ENCODE assay signal across 1 cellular context in the genomic region with DNA sequence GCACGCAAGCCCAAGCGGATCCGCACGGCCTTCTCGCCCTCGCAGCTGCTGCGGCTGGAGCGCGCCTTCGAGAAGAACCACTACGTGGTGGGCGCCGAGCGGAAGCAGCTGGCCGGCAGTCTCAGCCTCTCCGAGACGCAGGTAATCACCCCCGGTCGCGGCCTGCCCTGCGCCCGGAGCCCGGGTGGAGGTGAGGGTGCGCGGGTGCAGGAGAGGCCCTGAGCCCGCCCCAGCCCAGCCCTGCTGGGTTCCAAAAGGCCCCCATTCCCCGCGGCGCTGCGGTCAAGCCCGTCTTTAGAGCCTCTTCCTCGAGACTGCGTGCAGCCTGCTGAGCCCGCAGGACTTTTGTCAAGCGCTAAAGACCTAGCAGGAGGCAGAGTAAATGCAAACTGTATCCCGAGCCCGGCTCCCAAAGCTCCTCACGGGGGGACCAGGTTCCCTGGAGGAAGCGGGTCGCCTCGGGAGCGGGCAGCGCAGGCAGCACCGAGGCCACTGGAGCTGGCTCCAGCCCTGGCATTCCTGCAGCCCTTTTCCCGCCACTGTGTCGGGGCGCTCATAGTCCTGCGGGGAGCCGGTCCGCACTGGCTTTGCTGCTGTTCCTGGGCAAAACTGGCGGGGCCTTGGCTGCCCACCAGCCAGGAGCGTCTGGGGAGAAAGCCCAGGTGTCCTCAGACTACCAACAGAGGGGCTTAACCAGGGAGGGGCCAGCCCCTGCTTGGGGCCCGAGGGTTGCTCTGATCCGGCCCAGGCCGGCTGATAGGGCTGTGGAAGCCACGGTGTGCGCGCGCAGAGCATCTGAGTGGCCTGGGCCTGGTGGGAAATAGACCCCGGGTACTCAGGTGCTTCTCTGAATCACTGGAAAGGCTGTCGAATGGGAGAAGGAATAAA.
A peak's percentile ranks its signal among the peaks of the same experiment; 100 is the strongest.
TF ChIP-seq lines count a peak whose summit lies in the region.

No MANE protein-coding gene starts in this region.

TF ChIP-seq in H1, 55 proteins besides CTCF, POLR2A, EP300 and RAD21:
- peak; percentile 56 for TF ChIP-seq KDM4A (IDR thresholded peaks at IDR 0.05; ENCODE audit: low read depth, low read length, severe bottlenecking)
- TF ChIP-seq KDM5A (IDR thresholded peaks at IDR 0.05; ENCODE audit: low read length) = no peak
- TF ChIP-seq HDAC6 (IDR thresholded peaks at IDR 0.05; ENCODE audit: low read depth, low read length) = no peak
- TF ChIP-seq BCL11A (IDR thresholded peaks at IDR 0.05; ENCODE audit: low read depth in 2 of 2, low read length in 2 of 2) = no peak
- no peak for TF ChIP-seq FOSL1 (IDR thresholded peaks at IDR 0.05; ENCODE audit: insufficient read depth, low read depth, low read length)
- no peak for TF ChIP-seq MAFK (IDR thresholded peaks at IDR 0.05; ENCODE audit: low read depth, low read length)
- peak; percentile 30 for TF ChIP-seq SUZ12 (IDR thresholded peaks at IDR 0.05; ENCODE audit: low read length)
- no peak for TF ChIP-seq GTF2F1 (IDR thresholded peaks at IDR 0.05; ENCODE audit: borderline replicate concordance, low read depth, low read length)
- TF ChIP-seq ATF3 (IDR thresholded peaks at IDR 0.05; ENCODE audit: insufficient read depth, low read depth, low read length) = no peak
- no peak for TF ChIP-seq HDAC2 (IDR thresholded peaks at IDR 0.05; ENCODE audit: borderline replicate concordance in 1 of 2, low read depth in 2 of 2, low read length in 2 of 2)
- TF ChIP-seq NRF1 (IDR thresholded peaks at IDR 0.05; ENCODE audit: low read depth, low read length) = no peak
- TF ChIP-seq USF2 (IDR thresholded peaks at IDR 0.05; ENCODE audit: low read length) = no peak
- 0 out of 2 replicates have a peak, but pooled peaks have one; percentile 9 for TF ChIP-seq YY1 (IDR thresholded peaks at IDR 0.05; ENCODE audit: low read depth, low read length)
- TF ChIP-seq SP4 (IDR thresholded peaks at IDR 0.05; ENCODE audit: low read length) = no peak
- no peak for TF ChIP-seq POU5F1 (IDR thresholded peaks at IDR 0.05; ENCODE audit: low read depth, low read length)
- TF ChIP-seq SIX5 (IDR thresholded peaks at IDR 0.05; ENCODE audit: low read depth, low read length) = no peak
- no peak for TF ChIP-seq NANOG (IDR thresholded peaks at IDR 0.05; ENCODE audit: insufficient read depth, low read depth, low read length, poor library complexity, severe bottlenecking)
- TF ChIP-seq CEBPB (IDR thresholded peaks at IDR 0.05; ENCODE audit: low read depth, low read length) = no peak
- no peak for TF ChIP-seq ASH2L (IDR thresholded peaks at IDR 0.05; ENCODE audit: low read length)
- no peak for TF ChIP-seq SAP30 (IDR thresholded peaks at IDR 0.05; ENCODE audit: insufficient read depth, insufficient replicate concordance, low read length)
- TF ChIP-seq, protein P1, sequence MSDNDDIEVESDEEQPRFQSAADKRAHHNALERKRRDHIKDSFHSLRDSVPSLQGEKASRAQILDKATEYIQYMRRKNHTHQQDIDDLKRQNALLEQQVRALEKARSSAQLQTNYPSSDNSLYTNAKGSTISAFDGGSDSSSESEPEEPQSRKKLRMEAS (IDR thresholded peaks at IDR 0.05) = peak; percentile 58
- peak; percentile 30; the same call in 1 of the 2 replicates for TF ChIP-seq CBX8 (IDR thresholded peaks at IDR 0.05; ENCODE audit: borderline replicate concordance, low read depth, low read length)
- no peak for TF ChIP-seq CREB1 (IDR thresholded peaks at IDR 0.05)
- TF ChIP-seq GABPA (IDR thresholded peaks at IDR 0.05; ENCODE audit: borderline replicate concordance, insufficient read depth, low read length) = no peak
- TF ChIP-seq JUN (IDR thresholded peaks at IDR 0.05; ENCODE audit: low read depth, low read length) = no peak
- TF ChIP-seq SP2 (IDR thresholded peaks at IDR 0.05; ENCODE audit: low read length) = no peak
- TF ChIP-seq CHD7 (IDR thresholded peaks at IDR 0.05; ENCODE audit: insufficient replicate concordance, low read length) = no peak
- TF ChIP-seq TAF1 (IDR thresholded peaks at IDR 0.05; ENCODE audit: low read depth, low read length) = no peak
- no peak for TF ChIP-seq BRCA1 (IDR thresholded peaks at IDR 0.05; ENCODE audit: low read depth, low read length)
- TF ChIP-seq ZNF274 (IDR thresholded peaks at IDR 0.05; ENCODE audit: borderline replicate concordance, extremely low read depth, low read length) = no peak
- TF ChIP-seq, protein P2, sequence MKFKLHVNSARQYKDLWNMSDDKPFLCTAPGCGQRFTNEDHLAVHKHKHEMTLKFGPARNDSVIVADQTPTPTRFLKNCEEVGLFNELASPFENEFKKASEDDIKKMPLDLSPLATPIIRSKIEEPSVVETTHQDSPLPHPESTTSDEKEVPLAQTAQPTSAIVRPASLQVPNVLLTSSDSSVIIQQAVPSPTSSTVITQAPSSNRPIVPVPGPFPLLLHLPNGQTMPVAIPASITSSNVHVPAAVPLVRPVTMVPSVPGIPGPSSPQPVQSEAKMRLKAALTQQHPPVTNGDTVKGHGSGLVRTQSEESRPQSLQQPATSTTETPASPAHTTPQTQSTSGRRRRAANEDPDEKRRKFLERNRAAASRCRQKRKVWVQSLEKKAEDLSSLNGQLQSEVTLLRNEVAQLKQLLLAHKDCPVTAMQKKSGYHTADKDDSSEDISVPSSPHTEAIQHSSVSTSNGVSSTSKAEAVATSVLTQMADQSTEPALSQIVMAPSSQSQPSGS (IDR thresholded peaks at IDR 0.05; ENCODE audit: low read length) = no peak
- TF ChIP-seq SP1 (IDR thresholded peaks at IDR 0.05; ENCODE audit: low read depth, low read length) = no peak
- TF ChIP-seq CHD2 (IDR thresholded peaks at IDR 0.05; ENCODE audit: low read length) = no peak
- TF ChIP-seq KDM1A (IDR thresholded peaks at IDR 0.05; ENCODE audit: borderline replicate concordance, low read length) = no peak
- no peak for TF ChIP-seq SRF (IDR thresholded peaks at IDR 0.05; ENCODE audit: low read depth, low read length)
- TF ChIP-seq CBX5 (IDR thresholded peaks at IDR 0.05; ENCODE audit: low read depth, low read length) = no peak
- TF ChIP-seq SIRT6 (IDR thresholded peaks at IDR 0.05; ENCODE audit: low read length) = no peak
- no peak for TF ChIP-seq POLR2AphosphoS5 (IDR thresholded peaks at IDR 0.05; ENCODE audit: low read depth, low read length)
- no peak for TF ChIP-seq PHF8 (conservative IDR thresholded peaks at IDR 0.05; ENCODE audit: low read depth, low read length)
- no peak for TF ChIP-seq BACH1 (IDR thresholded peaks at IDR 0.05; ENCODE audit: low read length)
- TF ChIP-seq E2F6 (IDR thresholded peaks at IDR 0.05) = peak; percentile 87
- no peak; the same call in 1 of the 2 replicates for TF ChIP-seq RBBP5 (IDR thresholded peaks at IDR 0.05; ENCODE audit: borderline replicate concordance, low read depth, low read length)
- peak; percentile 74 for TF ChIP-seq TEAD4 (IDR thresholded peaks at IDR 0.05; ENCODE audit: low read depth, low read length)
- TF ChIP-seq EGR1 (IDR thresholded peaks at IDR 0.05; ENCODE audit: borderline replicate concordance, low read depth, low read length) = no peak
- 0 out of 2 replicates have a peak, but pooled peaks have one; percentile 3 for TF ChIP-seq TCF12 (IDR thresholded peaks at IDR 0.05; ENCODE audit: low read depth, low read length)
- no peak for TF ChIP-seq TBP (IDR thresholded peaks at IDR 0.05; ENCODE audit: low read depth, low read length)
- TF ChIP-seq EZH2 (IDR thresholded peaks at IDR 0.05; ENCODE audit: low read depth, low read length, severe bottlenecking) = peak; percentile 85
- no peak for TF ChIP-seq TAF7 (optimal IDR thresholded peaks at IDR 0.05; ENCODE audit: borderline replicate concordance, low read depth, low read length)
